1 cellular context compared by ENCODE assay signal in genomic region chr22:35343664-35344550, GRCh38.
TF ChIP-seq lines count a peak whose summit lies in the region.

No MANE protein-coding gene starts in this region.

TF ChIP-seq in K562, 482 proteins besides CTCF, POLR2A, EP300 and RAD21:
- TF ChIP-seq ELF4 (CRISPR knock-in tag; IDR thresholded peaks at IDR 0.05): 0 out of 2 replicates have a peak, but pooled peaks have one; percentile 26
- TF ChIP-seq, protein P1, sequence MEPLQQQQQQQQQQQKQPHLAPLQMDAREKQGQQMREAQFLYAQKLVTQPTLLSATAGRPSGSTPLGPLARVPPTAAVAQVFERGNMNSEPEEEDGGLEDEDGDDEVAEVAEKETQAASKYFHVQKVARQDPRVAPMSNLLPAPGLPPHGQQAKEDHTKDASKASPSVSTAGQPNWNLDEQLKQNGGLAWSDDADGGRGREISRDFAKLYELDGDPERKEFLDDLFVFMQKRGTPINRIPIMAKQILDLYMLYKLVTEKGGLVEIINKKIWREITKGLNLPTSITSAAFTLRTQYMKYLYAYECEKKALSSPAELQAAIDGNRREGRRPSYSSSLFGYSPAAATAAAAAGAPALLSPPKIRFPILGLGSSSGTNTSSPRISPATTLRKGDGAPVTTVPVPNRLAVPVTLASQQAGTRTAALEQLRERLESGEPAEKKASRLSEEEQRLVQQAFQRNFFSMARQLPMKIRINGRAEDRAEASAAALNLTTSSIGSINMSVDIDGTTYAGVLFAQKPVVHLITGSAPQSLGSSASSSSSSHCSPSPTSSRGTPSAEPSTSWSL (CRISPR knock-in tag; IDR thresholded peaks at IDR 0.05; ENCODE audit: borderline replicate concordance): no peak
TF ChIP-seq in K562: peak in this region for 1.
